In the genomic region with DNA sequence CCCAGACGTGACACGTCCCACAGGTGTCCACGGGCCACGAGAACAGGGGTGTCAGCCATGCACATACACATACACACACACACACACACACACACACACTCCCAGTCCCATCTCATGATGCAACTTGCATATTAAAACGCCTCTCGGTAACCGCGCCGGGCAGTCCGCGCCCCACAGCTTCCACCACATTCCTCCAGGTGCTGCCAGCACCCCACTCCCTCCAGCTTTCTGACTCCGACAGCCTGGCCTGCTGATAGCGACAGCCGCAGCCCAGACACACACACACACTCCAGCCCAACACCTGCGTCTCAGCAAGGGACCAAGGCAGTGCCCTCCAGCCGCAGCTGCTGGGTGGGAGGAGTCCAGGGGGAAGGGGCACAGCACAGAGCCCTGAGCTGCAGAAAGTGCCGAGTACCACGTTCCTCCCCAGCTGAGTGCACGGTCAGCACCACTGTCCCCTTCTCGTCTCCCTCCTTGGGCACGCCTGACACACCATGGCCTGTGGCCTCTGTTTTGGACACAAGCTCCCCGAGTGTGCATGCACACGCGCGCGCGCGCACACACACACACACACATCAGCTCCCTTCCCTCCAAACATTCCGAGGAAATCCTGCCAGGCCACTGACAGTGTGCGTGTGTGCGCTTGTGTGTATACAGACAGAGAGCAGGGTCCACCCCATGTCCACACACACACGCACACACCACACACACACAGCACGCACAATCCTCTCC, we compare ENCODE assay signal across 1 cellular context.
TF ChIP-seq lines count a peak whose summit lies in the region.

No MANE protein-coding gene starts in this region.

TF ChIP-seq in HCT116, 20 proteins besides CTCF, POLR2A, EP300 and RAD21 (continued from another document):
- TF ChIP-seq, protein P1, sequence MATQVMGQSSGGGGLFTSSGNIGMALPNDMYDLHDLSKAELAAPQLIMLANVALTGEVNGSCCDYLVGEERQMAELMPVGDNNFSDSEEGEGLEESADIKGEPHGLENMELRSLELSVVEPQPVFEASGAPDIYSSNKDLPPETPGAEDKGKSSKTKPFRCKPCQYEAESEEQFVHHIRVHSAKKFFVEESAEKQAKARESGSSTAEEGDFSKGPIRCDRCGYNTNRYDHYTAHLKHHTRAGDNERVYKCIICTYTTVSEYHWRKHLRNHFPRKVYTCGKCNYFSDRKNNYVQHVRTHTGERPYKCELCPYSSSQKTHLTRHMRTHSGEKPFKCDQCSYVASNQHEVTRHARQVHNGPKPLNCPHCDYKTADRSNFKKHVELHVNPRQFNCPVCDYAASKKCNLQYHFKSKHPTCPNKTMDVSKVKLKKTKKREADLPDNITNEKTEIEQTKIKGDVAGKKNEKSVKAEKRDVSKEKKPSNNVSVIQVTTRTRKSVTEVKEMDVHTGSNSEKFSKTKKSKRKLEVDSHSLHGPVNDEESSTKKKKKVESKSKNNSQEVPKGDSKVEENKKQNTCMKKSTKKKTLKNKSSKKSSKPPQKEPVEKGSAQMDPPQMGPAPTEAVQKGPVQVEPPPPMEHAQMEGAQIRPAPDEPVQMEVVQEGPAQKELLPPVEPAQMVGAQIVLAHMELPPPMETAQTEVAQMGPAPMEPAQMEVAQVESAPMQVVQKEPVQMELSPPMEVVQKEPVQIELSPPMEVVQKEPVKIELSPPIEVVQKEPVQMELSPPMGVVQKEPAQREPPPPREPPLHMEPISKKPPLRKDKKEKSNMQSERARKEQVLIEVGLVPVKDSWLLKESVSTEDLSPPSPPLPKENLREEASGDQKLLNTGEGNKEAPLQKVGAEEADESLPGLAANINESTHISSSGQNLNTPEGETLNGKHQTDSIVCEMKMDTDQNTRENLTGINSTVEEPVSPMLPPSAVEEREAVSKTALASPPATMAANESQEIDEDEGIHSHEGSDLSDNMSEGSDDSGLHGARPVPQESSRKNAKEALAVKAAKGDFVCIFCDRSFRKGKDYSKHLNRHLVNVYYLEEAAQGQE (IDR thresholded peaks at IDR 0.05; ENCODE audit: low read depth), result no peak
- no peak for TF ChIP-seq EZH2 (IDR thresholded peaks at IDR 0.05)
- TF ChIP-seq ELF1 (IDR thresholded peaks at IDR 0.05; ENCODE audit: borderline replicate concordance, low read depth), result no peak
- no peak for TF ChIP-seq POLR2AphosphoS5 (IDR thresholded peaks at IDR 0.05; ENCODE audit: low read depth, low read length)
- TF ChIP-seq SIN3A (IDR thresholded peaks at IDR 0.05; ENCODE audit: low read depth), result no peak
- TF ChIP-seq FOSL1 (IDR thresholded peaks at IDR 0.05; ENCODE audit: low read depth), result no peak
